In genomic region chr4:108889696-108890475, GRCh38 we compare ENCODE assay signal across 17 cellular contexts.
"Had no signal": no experiment of that assay in that cellular context is flagged by ENCODE, and none has a peak within 500 bp of the region (broad histone marks: within the 10 kb centered on the region; RNA-seq: fewer than 3 reads in every experiment).

No MANE protein-coding gene starts in this region.

- H3K4me1 Mint-ChIP-seq: immature natural killer cell; memory B cell; stimulated activated naive B cell treated with anti-CD40 and anti-IgM and Interleukin-4, amounts not matched to agents 10 μg/mL and 1 μg/mL and 100 μg/mL, for 72 hours; T-helper 17 cell had no signal

- H3K27ac Mint-ChIP-seq: activated CD4-positive, alpha-beta T cell treated with anti-CD3 and anti-CD28 coated beads, Interleukin-2, amount 10 ng/mL, durations not matched to agents 7 days and 5 days; activated naive CD4-positive, alpha-beta T cell treated with anti-CD3 and anti-CD28 coated beads, Interleukin-2, amount 10 ng/mL, durations not matched to agents 7 days and 5 days; activated T-helper 2 cell treated with anti-CD3 and anti-CD28 coated beads, Interferon-gamma antibody, Interleukin-2, Interleukin-4, amounts not matched to agents 10 μg/mL and 5 μg/mL and 100 μg/mL, durations not matched to agents 14 hours and 24 hours and 36 hours; immature natural killer cell; memory B cell; stimulated activated naive B cell treated with anti-CD40 and anti-IgM and Interleukin-4, amounts not matched to agents 10 μg/mL and 1 μg/mL and 100 μg/mL, for 72 hours; T-helper 17 cell had no signal

- H3K27me3 Mint-ChIP-seq: activated naive CD4-positive, alpha-beta T cell treated with anti-CD3 and anti-CD28 coated beads, Interleukin-2, amount 10 ng/mL, durations not matched to agents 7 days and 5 days; stimulated activated naive B cell treated with anti-CD40 and anti-IgM and Interleukin-4, amounts not matched to agents 10 μg/mL and 1 μg/mL and 100 μg/mL, for 72 hours had no signal

- H3K4me3 ChIP-seq: colonic mucosa, spleen, tibial nerve had no signal

- H3K4me3 Mint-ChIP-seq: activated CD4-positive, alpha-beta T cell treated with anti-CD3 and anti-CD28 coated beads, Interleukin-2, amount 10 ng/mL, durations not matched to agents 7 days and 5 days; activated naive CD4-positive, alpha-beta T cell treated with anti-CD3 and anti-CD28 coated beads, Interleukin-2, amount 10 ng/mL, durations not matched to agents 7 days and 5 days; immature natural killer cell; memory B cell; stimulated activated naive B cell treated with anti-CD40 and anti-IgM and Interleukin-4, amounts not matched to agents 10 μg/mL and 1 μg/mL and 100 μg/mL, for 72 hours; T-helper 17 cell had no signal

- DNase-seq: activated CD4-positive, alpha-beta T cell treated with anti-CD3 and anti-CD28 coated beads, Interleukin-2, amount 10 ng/mL, durations not matched to agents 7 days and 5 days; activated CD4-positive, CD25-positive, alpha-beta regulatory T cell; activated naive CD4-positive, alpha-beta T cell treated with anti-CD3 and anti-CD28 coated beads, Interleukin-2, amount 10 ng/mL, durations not matched to agents 7 days and 5 days; activated T-cell treated with anti-CD3 and anti-CD28 coated beads for 4 hours; caudate nucleus; colonic mucosa; effector CD8-positive, alpha-beta T cell; glutamatergic neuron; immature natural killer cell; left cardiac atrium; spleen; stimulated activated CD4-positive, alpha-beta T cell treated with anti-CD3 and anti-CD28 coated beads, Interleukin-1b, Interleukin-23, amount 100 ng/mL, for 48 hours; stimulated activated naive B cell treated with anti-CD40 and anti-IgM and Interleukin-4, amounts not matched to agents 10 μg/mL and 1 μg/mL and 100 μg/mL, for 72 hours; T-helper 17 cell had no signal

- H3K36me3 Mint-ChIP-seq: activated naive CD4-positive, alpha-beta T cell treated with anti-CD3 and anti-CD28 coated beads, Interleukin-2, amount 10 ng/mL, durations not matched to agents 7 days and 5 days; memory B cell; stimulated activated naive B cell treated with anti-CD40 and anti-IgM and Interleukin-4, amounts not matched to agents 10 μg/mL and 1 μg/mL and 100 μg/mL, for 72 hours had no signal

- H3K9me3 Mint-ChIP-seq: activated CD4-positive, alpha-beta T cell treated with anti-CD3 and anti-CD28 coated beads, Interleukin-2, amount 10 ng/mL, durations not matched to agents 7 days and 5 days; activated naive CD4-positive, alpha-beta T cell treated with anti-CD3 and anti-CD28 coated beads, Interleukin-2, amount 10 ng/mL, durations not matched to agents 7 days and 5 days; activated T-helper 2 cell treated with anti-CD3 and anti-CD28 coated beads, Interferon-gamma antibody, Interleukin-2, Interleukin-4, amounts not matched to agents 10 μg/mL and 5 μg/mL and 100 μg/mL, durations not matched to agents 14 hours and 24 hours and 36 hours; immature natural killer cell; memory B cell; stimulated activated naive B cell treated with anti-CD40 and anti-IgM and Interleukin-4, amounts not matched to agents 10 μg/mL and 1 μg/mL and 100 μg/mL, for 72 hours had no signal

- ATAC-seq: left cardiac atrium; stimulated activated naive B cell treated with anti-CD40 and anti-IgM and Interleukin-4, amounts not matched to agents 10 μg/mL and 1 μg/mL and 100 μg/mL, for 72 hours; T-helper 17 cell had no signal
